Comparison of ENCODE assay signal across 25 cellular contexts in the genomic region with DNA sequence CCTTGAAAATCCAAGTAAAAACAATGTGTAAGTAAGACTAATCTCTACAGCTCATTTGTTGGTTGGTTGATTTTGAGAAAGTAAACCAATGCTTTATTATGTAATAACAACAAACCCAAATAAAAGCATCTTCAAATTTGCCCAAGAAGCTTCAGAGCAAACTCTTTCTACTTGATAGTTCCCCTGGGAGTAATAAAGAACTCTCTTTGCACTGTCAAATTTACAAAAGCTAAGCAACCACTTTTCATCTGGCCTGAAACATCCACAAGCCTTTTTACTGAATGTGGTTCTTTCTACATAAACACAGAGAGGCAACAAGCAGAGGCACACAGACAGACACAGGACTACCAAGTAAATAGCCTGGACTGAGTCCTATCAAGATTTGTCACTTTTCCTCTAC.
"Had no signal": no experiment of that assay in that cellular context is flagged by ENCODE, and none has a peak within 500 bp of the region (broad histone marks: within the 10 kb centered on the region; RNA-seq: fewer than 3 reads in every experiment).

No MANE protein-coding gene starts in this region.

- ATAC-seq: activated CD4-positive, alpha-beta T cell treated with anti-CD3 and anti-CD28 coated beads for 36 hours; activated T-cell treated with anti-CD3 and anti-CD28 coated beads, Interleukin-2, amount 50 U/mL, for 4 hours; left lung; right lobe of liver; WTC11 had no signal

- H3K4me1 ChIP-seq: breast epithelium, left lung, right lobe of liver, spleen, upper lobe of left lung had no signal

- H3K4me1 Mint-ChIP-seq: activated CD4-positive, alpha-beta T cell treated with anti-CD3 and anti-CD28 coated beads for 36 hours; activated naive CD8-positive, alpha-beta T cell treated with anti-CD3 and anti-CD28 coated beads, Interleukin-2, amount 10 ng/mL, durations not matched to agents 7 days and 5 days; endodermal cell; neural crest cell; WTC11 had no signal

- H3K27me3 ChIP-seq: breast epithelium, left lung, right lobe of liver, spleen, upper lobe of left lung had no signal

- H3K9me3 Mint-ChIP-seq: activated naive CD4-positive, alpha-beta T cell treated with anti-CD3 and anti-CD28 coated beads for 36 hours; activated naive CD8-positive, alpha-beta T cell treated with anti-CD3 and anti-CD28 coated beads, Interleukin-2, amount 10 ng/mL, durations not matched to agents 7 days and 5 days; activated T-cell treated with anti-CD3 and anti-CD28 coated beads, Interleukin-2, amount 50 U/mL, for 4 hours; endodermal cell; mesothelial cell of epicardium; neural crest cell had no signal

- H3K27ac Mint-ChIP-seq: activated CD4-positive, alpha-beta T cell treated with anti-CD3 and anti-CD28 coated beads for 36 hours; activated naive CD4-positive, alpha-beta T cell treated with anti-CD3 and anti-CD28 coated beads for 36 hours; activated naive CD8-positive, alpha-beta T cell treated with anti-CD3 and anti-CD28 coated beads, Interleukin-2, amount 10 ng/mL, durations not matched to agents 7 days and 5 days; endodermal cell; mesothelial cell of epicardium had no signal

- H3K9me3 ChIP-seq: breast epithelium, left lung, right lobe of liver, spleen, thoracic aorta, upper lobe of left lung had no signal

- H3K4me3 Mint-ChIP-seq: activated CD4-positive, alpha-beta T cell treated with anti-CD3 and anti-CD28 coated beads for 36 hours; activated naive CD4-positive, alpha-beta T cell treated with anti-CD3 and anti-CD28 coated beads for 36 hours; activated naive CD8-positive, alpha-beta T cell treated with anti-CD3 and anti-CD28 coated beads, Interleukin-2, amount 10 ng/mL, durations not matched to agents 7 days and 5 days; activated T-cell treated with anti-CD3 and anti-CD28 coated beads, Interleukin-2, amount 50 U/mL, for 4 hours; endodermal cell; mesothelial cell of epicardium; neural crest cell; WTC11 had no signal

- H3K27me3 Mint-ChIP-seq: activated CD4-positive, alpha-beta T cell treated with anti-CD3 and anti-CD28 coated beads for 36 hours; activated naive CD8-positive, alpha-beta T cell treated with anti-CD3 and anti-CD28 coated beads, Interleukin-2, amount 10 ng/mL, durations not matched to agents 7 days and 5 days had no signal

- H3K27ac ChIP-seq: breast epithelium, coronary artery, epithelial cell of prostate, left lung, right lobe of liver, spleen, thoracic aorta, upper lobe of left lung had no signal

- DNase-seq: activated CD4-positive, alpha-beta T cell treated with anti-CD3 and anti-CD28 coated beads for 36 hours; activated CD4-positive, alpha-beta T cell treated with anti-CD3 and anti-CD28 coated beads, Interleukin-2, amount 50 U/mL, for 48 hours; activated CD8-positive, alpha-beta memory T cell treated with anti-CD3 and anti-CD28 coated beads, Interleukin-2, amount 50 U/mL, for 48 hours; activated naive CD4-positive, alpha-beta T cell treated with anti-CD3 and anti-CD28 coated beads for 36 hours; activated naive CD8-positive, alpha-beta T cell treated with anti-CD3 and anti-CD28 coated beads, Interleukin-2, amount 10 ng/mL, durations not matched to agents 7 days and 5 days; activated T-cell treated with anti-CD3 and anti-CD28 coated beads, Interleukin-2, amount 50 U/mL, for 4 hours; amniotic stem cell; endodermal cell; foreskin fibroblast; left lung; occipital lobe; right lobe of liver; spleen; stimulated activated CD4-positive, alpha-beta T cell treated with anti-CD3 and anti-CD28 coated beads, Interleukin-4, amount 100 ng/mL, for 24 hours; stimulated activated naive CD4-positive, alpha-beta T cell treated with Interleukin-2 at 50 U/mL for 16 hours; T-helper 1 cell; upper lobe of left lung had no signal

- H3K4me3 ChIP-seq: breast epithelium, coronary artery, left lung, lung, right lobe of liver, spleen, thoracic aorta, upper lobe of left lung had no signal
